Comparison of ENCODE assay signal across 7 cellular contexts in genomic region chr1:1349256-1350012, GRCh38. TPM values are rescaled to one million over a fixed set of nuclear protein-coding genes. Genes with fewer than 3 reads are reported as not detected.
DNase-seq lines count a peak whose midpoint lies in the region; TF ChIP-seq lines count a peak whose summit lies in the region.

TSS of gene DVL1 (minus strand) at chr1:1349418. CDS start at chr1:1349065, 353 bp downstream.

- H3K36me3 ChIP-seq in duodenal mucosa (ENCODE audit: control insufficient read depth in 1 of 2, insufficient read depth in 2 of 2, low read length in 2 of 2) = no peaks in the 10 kb centered on the region

- peak within 1 kb of the TSS; percentile 52 for H3K27ac ChIP-seq in duodenal mucosa (ENCODE audit: low read depth, low read length)

- intact Hi-C loops in lower leg skin (cut with DNase I; ENCODE audit: low total_unique reads) = no loop called here

- H3K9ac ChIP-seq in duodenal mucosa (ENCODE audit: low read depth in 1 of 2, low read length in 2 of 2) = peak within 1 kb of the TSS; percentile 58 to 64

- no peaks in the 10 kb centered on the region for H3K9me3 ChIP-seq in duodenal mucosa (ENCODE audit: control insufficient read depth in 1 of 2, low read length in 2 of 2)

- TF ChIP-seq POLR2A in lower leg skin (IDR thresholded peaks at IDR 0.05) = no peak

- TF ChIP-seq CTCF in GM12865 (IDR thresholded peaks at IDR 0.05; ENCODE audit: insufficient read depth, low read depth, low read length, missing control alignments) = peak; percentile 56
- peak in 1 of 3 donors; percentile 28 for TF ChIP-seq CTCF in lower leg skin (IDR thresholded peaks at IDR 0.05)

- DNase-seq in GM12865 (ENCODE audit: low read depth) = peak; percentile 79
- peak; percentile 68 for DNase-seq in HCEC 1CT
- DNase-seq in NCI-H128 (lab: John Stamatoyannopoulos, UW; ENCODE audit: unreplicated experiment) = peak; percentile 45
- DNase-seq in activated CD4-positive, alpha-beta T cell treated with anti-CD3 and anti-CD28 coated beads, Interleukin-2, amount 50 U/mL, for 4 hours = peak; percentile 53 to 60
- no peak for DNase-seq in lower leg skin (ENCODE audit: low spot score in 2 of 2)
- DNase-seq in stimulated activated CD4-positive, alpha-beta T cell treated with anti-CD3 and anti-CD28 coated beads, TNF-alpha, amount 100 ng/mL, for 24 hours (ENCODE audit: low read depth in 3 of 3) = peak; percentile 29 to 55 (median 40)

- H3K4me3 ChIP-seq in GM12865 (ENCODE audit: low read depth, low read length) (peak within 1 kb of the TSS; percentile 77), duodenal mucosa (ENCODE audit: low read depth in 1 of 2, low read length in 2 of 2) (peak within 1 kb of the TSS; percentile 68 to 82), lower leg skin (ENCODE audit: low read depth, poor library complexity, severe bottlenecking) (peak within 1 kb of the TSS; percentile 56)

- H3K4me1 ChIP-seq in duodenal mucosa (ENCODE audit: control insufficient read depth in 1 of 2, insufficient read depth in 2 of 2, low read length in 2 of 2) = peaks cover 42 to 47% of the 10 kb centered on the region in 2 donors

- WGBS in lower leg skin, 2 donors = 0 to 2% methylated on average over 9 to 14 of the region's 122 CpGs

- H3K27me3 ChIP-seq in duodenal mucosa (ENCODE audit: control insufficient read depth in 1 of 2, insufficient read depth in 2 of 2, low read length in 2 of 2) = peaks cover 18 to 24% of the 10 kb centered on the region in 2 donors

RNA-seq across cellular contexts. Expression of gene DVL1, which starts in this region (rescaled TPM):
- 100 to 1,000 TPM in 3 of 4 donors, 10 to 100 TPM in 1; 92.0 to 163 (median 113) TPM for total RNA-seq in lower leg skin

Comparison
In these comparisons a context has a peak if more than half of its experiments do, and no peak if none do; other contexts are left out.
1. DNase-seq: peak in GM12865 (single experiment), HCEC 1CT (single experiment), NCI-H128 (single experiment), activated CD4-positive, alpha-beta T cell treated with anti-CD3 and anti-CD28 coated beads, Interleukin-2, amount 50 U/mL, for 4 hours (2 of 2) and stimulated activated CD4-positive, alpha-beta T cell treated with anti-CD3 and anti-CD28 coated beads, TNF-alpha, amount 100 ng/mL, for 24 hours (3 of 3); none in lower leg skin (0 of 2).
2. Peak in every context shown above with its lines, with median percentiles within 50 percentile points of each other: H3K4me3 ChIP-seq.